Comparison of ENCODE assay signal across 1 cellular context in the genomic region with DNA sequence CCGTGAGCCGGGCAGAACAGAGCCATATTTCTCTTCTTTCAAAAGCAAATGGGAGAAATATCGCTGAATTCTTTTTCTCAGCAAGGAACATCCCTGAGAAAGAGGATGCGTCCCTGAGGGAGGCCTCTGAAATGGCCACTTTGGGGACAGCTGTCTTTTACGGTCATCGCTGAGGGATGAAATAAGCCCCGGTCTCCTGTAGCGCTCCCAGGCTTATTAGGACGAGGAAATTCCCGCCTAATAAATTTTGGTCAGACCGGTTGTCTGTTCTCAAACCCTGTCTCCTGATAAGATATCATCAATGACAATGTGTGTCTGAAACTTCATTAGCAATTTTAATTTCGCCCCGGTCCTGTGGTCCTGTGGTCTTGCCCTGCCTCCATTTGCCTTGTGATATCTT.
TF ChIP-seq lines count a peak whose summit lies in the region.

No MANE protein-coding gene starts in this region.

TF ChIP-seq in K562, 482 proteins besides CTCF, POLR2A, EP300 and RAD21:
- TF ChIP-seq, protein P1, sequence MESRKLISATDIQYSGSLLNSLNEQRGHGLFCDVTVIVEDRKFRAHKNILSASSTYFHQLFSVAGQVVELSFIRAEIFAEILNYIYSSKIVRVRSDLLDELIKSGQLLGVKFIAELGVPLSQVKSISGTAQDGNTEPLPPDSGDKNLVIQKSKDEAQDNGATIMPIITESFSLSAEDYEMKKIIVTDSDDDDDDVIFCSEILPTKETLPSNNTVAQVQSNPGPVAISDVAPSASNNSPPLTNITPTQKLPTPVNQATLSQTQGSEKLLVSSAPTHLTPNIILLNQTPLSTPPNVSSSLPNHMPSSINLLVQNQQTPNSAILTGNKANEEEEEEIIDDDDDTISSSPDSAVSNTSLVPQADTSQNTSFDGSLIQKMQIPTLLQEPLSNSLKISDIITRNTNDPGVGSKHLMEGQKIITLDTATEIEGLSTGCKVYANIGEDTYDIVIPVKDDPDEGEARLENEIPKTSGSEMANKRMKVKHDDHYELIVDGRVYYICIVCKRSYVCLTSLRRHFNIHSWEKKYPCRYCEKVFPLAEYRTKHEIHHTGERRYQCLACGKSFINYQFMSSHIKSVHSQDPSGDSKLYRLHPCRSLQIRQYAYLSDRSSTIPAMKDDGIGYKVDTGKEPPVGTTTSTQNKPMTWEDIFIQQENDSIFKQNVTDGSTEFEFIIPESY (CRISPR knock-in tag; IDR thresholded peaks at IDR 0.05), result peak; percentile 87
- TF ChIP-seq DACH1 (IDR thresholded peaks at IDR 0.05; ENCODE audit: partially characterized antibody) (peak; percentile 40), TRIM28 (IDR thresholded peaks at IDR 0.05) (peak; percentile 63; the same call in 1 of the 2 replicates)
